Comparison of ENCODE assay signal across 13 cellular contexts in the genomic region with DNA sequence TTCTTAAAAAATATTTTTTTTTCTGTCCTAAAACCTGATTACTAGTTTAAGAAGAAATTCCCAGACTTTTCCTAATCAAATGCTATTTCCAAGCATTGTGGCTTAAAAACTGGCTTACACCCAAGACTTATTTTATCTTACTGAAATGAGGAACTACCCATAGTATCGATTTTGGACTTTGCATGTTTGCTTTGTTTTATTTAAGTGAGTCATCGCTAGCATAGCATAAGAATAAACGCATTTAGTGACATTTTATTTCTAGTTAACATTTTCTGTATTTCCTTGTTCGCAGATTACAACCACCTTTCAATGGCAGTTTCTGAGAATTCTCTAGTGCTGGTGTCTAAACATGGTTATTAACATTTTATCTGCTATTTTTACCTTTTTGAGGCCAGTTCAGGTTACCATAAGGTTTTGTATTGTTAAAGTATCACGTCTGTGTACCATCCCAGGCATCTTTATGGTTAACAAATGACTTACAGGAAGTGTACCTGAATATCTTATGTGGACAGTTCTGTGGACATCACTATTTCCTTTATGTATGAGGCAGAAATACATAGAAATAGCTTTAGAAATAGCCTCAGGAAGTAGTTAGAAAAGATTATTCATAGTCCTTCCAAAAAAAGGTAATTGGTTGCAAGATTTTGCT. TPM values are rescaled to one million over a fixed set of nuclear protein-coding genes. Genes with fewer than 3 reads are reported as not detected.
DNase-seq lines count a peak whose midpoint lies in the region; ATAC-seq and TF ChIP-seq lines count a peak whose summit lies in the region.
"Had no signal": no experiment of that assay in that cellular context is flagged by ENCODE, and none has a peak within 500 bp of the region (broad histone marks: within the 10 kb centered on the region; RNA-seq: fewer than 3 reads in every experiment).

No MANE protein-coding gene starts in this region.

- intact Hi-C loops in spleen (cut with DNase I; ENCODE audit: low total_unique reads): no loop called here

- no peaks in the 10 kb centered on the region for H3K36me3 ChIP-seq in brain microvascular endothelial cell (replicated peaks)
- no peaks in the 10 kb centered on the region for H3K36me3 ChIP-seq in spleen
- H3K36me3 ChIP-seq: left lung, thyroid gland had no signal

- TF ChIP-seq CTCF in brain microvascular endothelial cell (IDR thresholded peaks at IDR 0.05; ENCODE audit: low read depth, low read length, missing control alignments): no peak
- TF ChIP-seq CTCF in spleen (IDR thresholded peaks at IDR 0.05 in 8 of 11, conservative IDR thresholded peaks at IDR 0.05 in 3 of 11): no peak

- TF ChIP-seq POLR2A in spleen (IDR thresholded peaks at IDR 0.05): no peak

- ATAC-seq in GM18870 (IDR thresholded peaks at IDR 0.05; ENCODE audit: unreplicated experiment) (peak; percentile 63), HG03097 (IDR thresholded peaks at IDR 0.05; ENCODE audit: low FRiP score, unreplicated experiment) (no peak), esophagus mucosa (no peak)
- ATAC-seq: foreskin keratinocyte, left lung had no signal

- in situ Hi-C loops in brain microvascular endothelial cell (cut with HindIII; ENCODE audit: low pct_ligation_motif_present, low sequenced_read_pairs): no loop called here

- 37 to 56% (median 46%) methylated on average over 5 of the region's 5 CpGs for WGBS in spleen, 5 donors

- peaks cover 0 to 20% (median 15%) of the 10 kb centered on the region in 8 donors for H3K9me3 ChIP-seq in spleen
- H3K9me3 ChIP-seq: thyroid gland had no signal

- H3K27me3 ChIP-seq in brain microvascular endothelial cell (replicated peaks): no peaks in the 10 kb centered on the region
- H3K27me3 ChIP-seq in spleen (replicated peaks in 1 of 7): no peaks in the 10 kb centered on the region
- H3K27me3 ChIP-seq: left lung, thyroid gland had no signal

- H3K27ac ChIP-seq in brain microvascular endothelial cell (peak overlapping the region; percentile 23), spleen (peak overlapping the region; percentile 11 to 64 (median 36))
- H3K27ac ChIP-seq: foreskin keratinocyte, thyroid gland had no signal

- peak; percentile 21 for DNase-seq in NCI-H146 (lab: John Stamatoyannopoulos, UW)
- DNase-seq in brain microvascular endothelial cell: no peak
- no peak for DNase-seq in spleen
- DNase-seq in activated effector memory CD4-positive, alpha-beta T cell treated with Interleukin-2 at 50 U/mL for 16 hours: no peak
- no peak for DNase-seq in cerebellum (ENCODE audit: low spot score)
- DNase-seq: activated CD4-positive, CD25-positive, alpha-beta regulatory T cell; foreskin keratinocyte; left lung; NCI-H1092; thyroid gland had no signal

- peaks cover 15 to 47% (median 33%) of the 10 kb centered on the region in 6 donors for H3K4me1 ChIP-seq in spleen
- H3K4me1 ChIP-seq: foreskin keratinocyte had no signal

- H3K4me3 ChIP-seq in brain microvascular endothelial cell (ENCODE audit: low read depth, low read length) (no peak overlapping the region), spleen (no peak overlapping the region)
- H3K4me3 ChIP-seq: left lung, thyroid gland had no signal

RNA-seq across cellular contexts. Expression of a gene that starts 24.5 kb away (rescaled TPM):
- 10 to 100 TPM; 17.1 to 21.1 (median 17.8) TPM for total RNA-seq in spleen
- 1 to 10 TPM; 3.3 to 5.4 (median 4.5) TPM for polyA plus RNA-seq in spleen
- 28.1 TPM for total RNA-seq in cerebellum
- total RNA-seq in esophagus mucosa: 3.4 TPM
